ENCODE assay signal across 1 cellular context in genomic region chr7:104979167-104979841, GRCh38.
TF ChIP-seq lines count a peak whose summit lies in the region.

No MANE protein-coding gene starts in this region.

TF ChIP-seq in HEK293, 187 proteins besides CTCF, POLR2A, EP300 and RAD21 (continued from another document and continues in another):
- TF ChIP-seq, protein P1, sequence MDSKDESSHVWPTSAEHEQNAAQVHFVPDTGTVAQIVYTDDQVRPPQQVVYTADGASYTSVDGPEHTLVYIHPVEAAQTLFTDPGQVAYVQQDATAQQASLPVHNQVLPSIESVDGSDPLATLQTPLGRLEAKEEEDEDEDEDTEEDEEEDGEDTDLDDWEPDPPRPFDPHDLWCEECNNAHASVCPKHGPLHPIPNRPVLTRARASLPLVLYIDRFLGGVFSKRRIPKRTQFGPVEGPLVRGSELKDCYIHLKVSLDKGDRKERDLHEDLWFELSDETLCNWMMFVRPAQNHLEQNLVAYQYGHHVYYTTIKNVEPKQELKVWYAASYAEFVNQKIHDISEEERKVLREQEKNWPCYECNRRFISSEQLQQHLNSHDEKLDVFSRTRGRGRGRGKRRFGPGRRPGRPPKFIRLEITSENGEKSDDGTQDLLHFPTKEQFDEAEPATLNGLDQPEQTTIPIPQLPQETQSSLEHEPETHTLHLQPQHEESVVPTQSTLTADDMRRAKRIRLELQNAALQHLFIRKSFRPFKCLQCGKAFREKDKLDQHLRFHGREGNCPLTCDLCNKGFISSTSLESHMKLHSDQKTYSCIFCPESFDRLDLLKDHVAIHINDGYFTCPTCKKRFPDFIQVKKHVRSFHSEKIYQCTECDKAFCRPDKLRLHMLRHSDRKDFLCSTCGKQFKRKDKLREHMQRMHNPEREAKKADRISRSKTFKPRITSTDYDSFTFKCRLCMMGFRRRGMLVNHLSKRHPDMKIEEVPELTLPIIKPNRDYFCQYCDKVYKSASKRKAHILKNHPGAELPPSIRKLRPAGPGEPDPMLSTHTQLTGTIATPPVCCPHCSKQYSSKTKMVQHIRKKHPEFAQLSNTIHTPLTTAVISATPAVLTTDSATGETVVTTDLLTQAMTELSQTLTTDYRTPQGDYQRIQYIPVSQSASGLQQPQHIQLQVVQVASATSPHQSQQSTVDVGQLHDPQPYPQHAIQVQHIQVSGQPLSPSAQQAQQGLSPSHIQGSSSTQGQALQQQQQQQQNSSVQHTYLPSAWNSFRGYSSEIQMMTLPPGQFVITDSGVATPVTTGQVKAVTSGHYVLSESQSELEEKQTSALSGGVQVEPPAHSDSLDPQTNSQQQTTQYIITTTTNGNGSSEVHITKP (tag by site-specific recombination; IDR thresholded peaks at IDR 0.05): peak; percentile 91
- TF ChIP-seq ZNF837 (tag by site-specific recombination; IDR thresholded peaks at IDR 0.05) (no peak), ZNF184 (tag by site-specific recombination; IDR thresholded peaks at IDR 0.05) (no peak), ZNF155 (tag by site-specific recombination; IDR thresholded peaks at IDR 0.05) (no peak), ZNF548 (tag by site-specific recombination; IDR thresholded peaks at IDR 0.05) (no peak), ZNF138 (tag by site-specific recombination; IDR thresholded peaks at IDR 0.05; ENCODE audit: borderline replicate concordance) (no peak), ZNF621 (tag by site-specific recombination; IDR thresholded peaks at IDR 0.05) (no peak), ZNF610 (tag by site-specific recombination; IDR thresholded peaks at IDR 0.05; ENCODE audit: borderline replicate concordance) (no peak), ZNF624 (tag by site-specific recombination; IDR thresholded peaks at IDR 0.05) (no peak), ZNF785 (tag by site-specific recombination; IDR thresholded peaks at IDR 0.05) (no peak), ZNF544 (tag by site-specific recombination; IDR thresholded peaks at IDR 0.05) (no peak), KLF17 (tag by site-specific recombination; IDR thresholded peaks at IDR 0.05) (no peak), ZNF341 (tag by site-specific recombination; IDR thresholded peaks at IDR 0.05; ENCODE audit: low read depth) (peak; percentile 88), MYNN (tag by site-specific recombination; IDR thresholded peaks at IDR 0.05; ENCODE audit: borderline replicate concordance) (no peak), ZBTB48 (tag by site-specific recombination; IDR thresholded peaks at IDR 0.05) (no peak), ZNF426 (tag by site-specific recombination; IDR thresholded peaks at IDR 0.05) (no peak), GLI2 (tag by site-specific recombination; IDR thresholded peaks at IDR 0.05; ENCODE audit: borderline replicate concordance, low read depth) (no peak), ZBTB11 (tag by site-specific recombination; conservative IDR thresholded peaks at IDR 0.05; ENCODE audit: low read depth) (no peak), KLF10 (tag by site-specific recombination; IDR thresholded peaks at IDR 0.05) (no peak), SP7 (tag by site-specific recombination; IDR thresholded peaks at IDR 0.05) (peak; percentile 57; the same call in 1 of the 2 replicates), MZF1 (tag by site-specific recombination; IDR thresholded peaks at IDR 0.05; ENCODE audit: borderline replicate concordance) (no peak; the same call in 1 of the 2 replicates), ZNF114 (tag by site-specific recombination; IDR thresholded peaks at IDR 0.05) (no peak), OVOL3 (tag by site-specific recombination; IDR thresholded peaks at IDR 0.05) (no peak), ZNF791 (tag by site-specific recombination; IDR thresholded peaks at IDR 0.05) (no peak), ZBTB21 (tag by site-specific recombination; IDR thresholded peaks at IDR 0.05) (no peak), ZIC2 (tag by site-specific recombination; IDR thresholded peaks at IDR 0.05) (peak; percentile 95), ZNF404 (tag by site-specific recombination; IDR thresholded peaks at IDR 0.05) (no peak), ZNF423 (tag by site-specific recombination; IDR thresholded peaks at IDR 0.05) (no peak), ZBTB17 (tag by site-specific recombination; IDR thresholded peaks at IDR 0.05) (peak; percentile 66), ZNF202 (tag by site-specific recombination; IDR thresholded peaks at IDR 0.05; ENCODE audit: borderline replicate concordance) (no peak), ZNF239 (tag by site-specific recombination; IDR thresholded peaks at IDR 0.05) (no peak), ZBTB6 (tag by site-specific recombination; IDR thresholded peaks at IDR 0.05) (no peak), IKZF3 (tag by site-specific recombination; IDR thresholded peaks at IDR 0.05) (peak; percentile 6; the same call in 1 of the 2 replicates), ZFP41 (tag by site-specific recombination; IDR thresholded peaks at IDR 0.05; ENCODE audit: borderline replicate concordance) (no peak), AEBP2 (tag by site-specific recombination; IDR thresholded peaks at IDR 0.05; ENCODE audit: borderline replicate concordance) (no peak), ZNF514 (tag by site-specific recombination; IDR thresholded peaks at IDR 0.05) (no peak), ZNF529 (tag by site-specific recombination; IDR thresholded peaks at IDR 0.05; ENCODE audit: insufficient replicate concordance) (no peak), ZNF366 (tag by site-specific recombination; conservative IDR thresholded peaks at IDR 0.05) (no peak), EGR2 (tag by site-specific recombination; IDR thresholded peaks at IDR 0.05; ENCODE audit: low read depth) (peak; percentile 86), ZSCAN23 (tag by site-specific recombination; IDR thresholded peaks at IDR 0.05) (no peak), ZNF174 (tag by site-specific recombination; IDR thresholded peaks at IDR 0.05) (no peak), ZNF560 (tag by site-specific recombination; IDR thresholded peaks at IDR 0.05; ENCODE audit: borderline replicate concordance) (no peak), ZNF311 (tag by site-specific recombination; IDR thresholded peaks at IDR 0.05; ENCODE audit: borderline replicate concordance) (no peak), ZNF530 (tag by site-specific recombination; IDR thresholded peaks at IDR 0.05; ENCODE audit: low read depth) (no peak), SP2 (tag by site-specific recombination; IDR thresholded peaks at IDR 0.05) (peak; percentile 46), ZNF510 (tag by site-specific recombination; IDR thresholded peaks at IDR 0.05; ENCODE audit: insufficient replicate concordance) (no peak), ZNF501 (tag by site-specific recombination; IDR thresholded peaks at IDR 0.05) (no peak), KLF7 (tag by site-specific recombination; IDR thresholded peaks at IDR 0.05; ENCODE audit: borderline replicate concordance) (no peak), KLF9 (tag by site-specific recombination; IDR thresholded peaks at IDR 0.05; ENCODE audit: low read depth) (no peak)
- TF ChIP-seq, protein P2, sequence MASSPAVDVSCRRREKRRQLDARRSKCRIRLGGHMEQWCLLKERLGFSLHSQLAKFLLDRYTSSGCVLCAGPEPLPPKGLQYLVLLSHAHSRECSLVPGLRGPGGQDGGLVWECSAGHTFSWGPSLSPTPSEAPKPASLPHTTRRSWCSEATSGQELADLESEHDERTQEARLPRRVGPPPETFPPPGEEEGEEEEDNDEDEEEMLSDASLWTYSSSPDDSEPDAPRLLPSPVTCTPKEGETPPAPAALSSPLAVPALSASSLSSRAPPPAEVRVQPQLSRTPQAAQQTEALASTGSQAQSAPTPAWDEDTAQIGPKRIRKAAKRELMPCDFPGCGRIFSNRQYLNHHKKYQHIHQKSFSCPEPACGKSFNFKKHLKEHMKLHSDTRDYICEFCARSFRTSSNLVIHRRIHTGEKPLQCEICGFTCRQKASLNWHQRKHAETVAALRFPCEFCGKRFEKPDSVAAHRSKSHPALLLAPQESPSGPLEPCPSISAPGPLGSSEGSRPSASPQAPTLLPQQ (tag by site-specific recombination; IDR thresholded peaks at IDR 0.05): no peak
- TF ChIP-seq, protein P3, sequence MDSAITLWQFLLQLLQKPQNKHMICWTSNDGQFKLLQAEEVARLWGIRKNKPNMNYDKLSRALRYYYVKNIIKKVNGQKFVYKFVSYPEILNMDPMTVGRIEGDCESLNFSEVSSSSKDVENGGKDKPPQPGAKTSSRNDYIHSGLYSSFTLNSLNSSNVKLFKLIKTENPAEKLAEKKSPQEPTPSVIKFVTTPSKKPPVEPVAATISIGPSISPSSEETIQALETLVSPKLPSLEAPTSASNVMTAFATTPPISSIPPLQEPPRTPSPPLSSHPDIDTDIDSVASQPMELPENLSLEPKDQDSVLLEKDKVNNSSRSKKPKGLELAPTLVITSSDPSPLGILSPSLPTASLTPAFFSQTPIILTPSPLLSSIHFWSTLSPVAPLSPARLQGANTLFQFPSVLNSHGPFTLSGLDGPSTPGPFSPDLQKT (IDR thresholded peaks at IDR 0.05; ENCODE audit: borderline replicate concordance, low read depth, low read length): no peak
- TF ChIP-seq, protein P4, sequence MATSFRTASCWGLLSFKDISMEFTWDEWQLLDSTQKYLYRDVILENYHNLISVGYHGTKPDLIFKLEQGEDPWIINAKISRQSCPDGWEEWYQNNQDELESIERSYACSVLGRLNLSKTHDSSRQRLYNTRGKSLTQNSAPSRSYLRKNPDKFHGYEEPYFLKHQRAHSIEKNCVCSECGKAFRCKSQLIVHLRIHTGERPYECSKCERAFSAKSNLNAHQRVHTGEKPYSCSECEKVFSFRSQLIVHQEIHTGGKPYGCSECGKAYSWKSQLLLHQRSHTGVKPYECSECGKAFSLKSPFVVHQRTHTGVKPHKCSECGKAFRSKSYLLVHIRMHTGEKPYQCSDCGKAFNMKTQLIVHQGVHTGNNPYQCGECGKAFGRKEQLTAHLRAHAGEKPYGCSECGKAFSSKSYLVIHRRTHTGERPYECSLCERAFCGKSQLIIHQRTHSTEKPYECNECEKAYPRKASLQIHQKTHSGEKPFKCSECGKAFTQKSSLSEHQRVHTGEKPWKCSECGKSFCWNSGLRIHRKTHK (tag by site-specific recombination; IDR thresholded peaks at IDR 0.05): no peak
- TF ChIP-seq, protein P5, sequence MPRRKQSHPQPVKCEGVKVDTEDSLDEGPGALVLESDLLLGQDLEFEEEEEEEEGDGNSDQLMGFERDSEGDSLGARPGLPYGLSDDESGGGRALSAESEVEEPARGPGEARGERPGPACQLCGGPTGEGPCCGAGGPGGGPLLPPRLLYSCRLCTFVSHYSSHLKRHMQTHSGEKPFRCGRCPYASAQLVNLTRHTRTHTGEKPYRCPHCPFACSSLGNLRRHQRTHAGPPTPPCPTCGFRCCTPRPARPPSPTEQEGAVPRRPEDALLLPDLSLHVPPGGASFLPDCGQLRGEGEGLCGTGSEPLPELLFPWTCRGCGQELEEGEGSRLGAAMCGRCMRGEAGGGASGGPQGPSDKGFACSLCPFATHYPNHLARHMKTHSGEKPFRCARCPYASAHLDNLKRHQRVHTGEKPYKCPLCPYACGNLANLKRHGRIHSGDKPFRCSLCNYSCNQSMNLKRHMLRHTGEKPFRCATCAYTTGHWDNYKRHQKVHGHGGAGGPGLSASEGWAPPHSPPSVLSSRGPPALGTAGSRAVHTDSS (tag by site-specific recombination; IDR thresholded peaks at IDR 0.05): no peak
